Comparison of ENCODE assay signal across 1 cellular context in the genomic region with DNA sequence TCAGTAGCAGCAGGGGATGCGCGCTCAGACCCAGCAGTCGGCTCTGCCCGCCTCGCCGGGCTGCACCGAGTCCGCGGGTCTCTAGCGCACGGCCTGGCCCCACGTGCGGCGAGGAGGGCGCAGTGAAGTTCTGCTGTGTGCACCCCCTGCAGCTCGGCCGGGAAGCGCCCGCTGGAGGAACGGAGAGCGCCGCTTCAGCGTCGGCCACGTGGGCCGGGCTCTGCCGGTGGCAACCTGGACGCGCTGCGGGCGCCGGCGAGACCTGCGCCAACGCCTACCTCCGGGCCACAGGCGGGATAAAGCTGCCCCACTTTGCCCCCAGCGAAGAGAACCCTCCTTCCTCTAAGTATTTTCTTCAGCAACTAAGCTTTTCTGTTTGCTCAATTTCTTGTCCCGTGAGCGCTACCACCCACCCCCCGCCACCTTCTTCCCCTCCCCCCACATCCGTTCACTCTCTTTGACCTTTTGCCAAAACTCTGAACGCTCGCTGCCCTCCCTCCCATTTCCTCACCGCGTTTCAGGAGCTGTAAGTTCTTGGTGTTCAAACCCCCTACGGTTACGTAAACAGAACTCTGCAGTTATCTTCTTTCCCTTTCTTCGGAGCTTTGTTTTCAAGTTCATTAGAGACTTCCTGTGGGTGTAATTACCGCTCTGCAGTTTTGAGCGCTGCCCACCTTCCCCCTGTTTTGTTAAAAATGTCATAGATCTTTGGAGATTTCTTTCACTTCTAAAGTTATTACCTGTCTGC.
A peak's percentile ranks its signal among the peaks of the same experiment; 100 is the strongest.
TF ChIP-seq lines count a peak whose summit lies in the region.

No MANE protein-coding gene starts in this region.

TF ChIP-seq in WTC11, 78 proteins besides CTCF, POLR2A, EP300 and RAD21 (continued from another document):
- TF ChIP-seq, protein P1, sequence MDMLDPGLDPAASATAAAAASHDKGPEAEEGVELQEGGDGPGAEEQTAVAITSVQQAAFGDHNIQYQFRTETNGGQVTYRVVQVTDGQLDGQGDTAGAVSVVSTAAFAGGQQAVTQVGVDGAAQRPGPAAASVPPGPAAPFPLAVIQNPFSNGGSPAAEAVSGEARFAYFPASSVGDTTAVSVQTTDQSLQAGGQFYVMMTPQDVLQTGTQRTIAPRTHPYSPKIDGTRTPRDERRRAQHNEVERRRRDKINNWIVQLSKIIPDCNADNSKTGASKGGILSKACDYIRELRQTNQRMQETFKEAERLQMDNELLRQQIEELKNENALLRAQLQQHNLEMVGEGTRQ (CRISPR knock-in tag; IDR thresholded peaks at IDR 0.05), result peak; percentile 77
- no peak for TF ChIP-seq ZBTB21 (CRISPR knock-in tag; IDR thresholded peaks at IDR 0.05; ENCODE audit: borderline replicate concordance)
- TF ChIP-seq, protein P2, sequence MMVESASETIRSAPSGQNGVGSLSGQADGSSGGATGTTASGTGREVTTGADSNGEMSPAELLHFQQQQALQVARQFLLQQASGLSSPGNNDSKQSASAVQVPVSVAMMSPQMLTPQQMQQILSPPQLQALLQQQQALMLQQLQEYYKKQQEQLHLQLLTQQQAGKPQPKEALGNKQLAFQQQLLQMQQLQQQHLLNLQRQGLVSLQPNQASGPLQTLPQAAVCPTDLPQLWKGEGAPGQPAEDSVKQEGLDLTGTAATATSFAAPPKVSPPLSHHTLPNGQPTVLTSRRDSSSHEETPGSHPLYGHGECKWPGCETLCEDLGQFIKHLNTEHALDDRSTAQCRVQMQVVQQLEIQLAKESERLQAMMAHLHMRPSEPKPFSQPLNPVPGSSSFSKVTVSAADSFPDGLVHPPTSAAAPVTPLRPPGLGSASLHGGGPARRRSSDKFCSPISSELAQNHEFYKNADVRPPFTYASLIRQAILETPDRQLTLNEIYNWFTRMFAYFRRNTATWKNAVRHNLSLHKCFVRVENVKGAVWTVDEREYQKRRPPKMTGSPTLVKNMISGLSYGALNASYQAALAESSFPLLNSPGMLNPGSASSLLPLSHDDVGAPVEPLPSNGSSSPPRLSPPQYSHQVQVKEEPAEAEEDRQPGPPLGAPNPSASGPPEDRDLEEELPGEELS (CRISPR knock-in tag; IDR thresholded peaks at IDR 0.05), result peak; percentile 86
- TF ChIP-seq, protein P3, sequence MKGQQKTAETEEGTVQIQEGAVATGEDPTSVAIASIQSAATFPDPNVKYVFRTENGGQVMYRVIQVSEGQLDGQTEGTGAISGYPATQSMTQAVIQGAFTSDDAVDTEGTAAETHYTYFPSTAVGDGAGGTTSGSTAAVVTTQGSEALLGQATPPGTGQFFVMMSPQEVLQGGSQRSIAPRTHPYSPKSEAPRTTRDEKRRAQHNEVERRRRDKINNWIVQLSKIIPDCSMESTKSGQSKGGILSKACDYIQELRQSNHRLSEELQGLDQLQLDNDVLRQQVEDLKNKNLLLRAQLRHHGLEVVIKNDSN (CRISPR knock-in tag; IDR thresholded peaks at IDR 0.05), result peak; percentile 77
- peak; percentile 44; the same call in 1 of the 2 replicates for TF ChIP-seq NFE2L1 (CRISPR knock-in tag; IDR thresholded peaks at IDR 0.05)
- TF ChIP-seq ETV6 (CRISPR knock-in tag; IDR thresholded peaks at IDR 0.05), result peak; percentile 83
- peak; percentile 68 for TF ChIP-seq FOXK1 (CRISPR knock-in tag; IDR thresholded peaks at IDR 0.05)
- TF ChIP-seq, protein P4, sequence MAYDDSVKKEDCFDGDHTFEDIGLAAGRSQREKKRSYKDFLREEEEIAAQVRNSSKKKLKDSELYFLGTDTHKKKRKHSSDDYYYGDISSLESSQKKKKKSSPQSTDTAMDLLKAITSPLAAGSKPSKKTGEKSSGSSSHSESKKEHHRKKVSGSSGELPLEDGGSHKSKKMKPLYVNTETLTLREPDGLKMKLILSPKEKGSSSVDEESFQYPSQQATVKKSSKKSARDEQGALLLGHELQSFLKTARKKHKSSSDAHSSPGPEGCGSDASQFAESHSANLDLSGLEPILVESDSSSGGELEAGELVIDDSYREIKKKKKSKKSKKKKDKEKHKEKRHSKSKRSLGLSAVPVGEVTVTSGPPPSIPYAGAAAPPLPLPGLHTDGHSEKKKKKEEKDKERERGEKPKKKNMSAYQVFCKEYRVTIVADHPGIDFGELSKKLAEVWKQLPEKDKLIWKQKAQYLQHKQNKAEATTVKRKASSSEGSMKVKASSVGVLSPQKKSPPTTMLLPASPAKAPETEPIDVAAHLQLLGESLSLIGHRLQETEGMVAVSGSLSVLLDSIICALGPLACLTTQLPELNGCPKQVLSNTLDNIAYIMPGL (CRISPR knock-in tag; IDR thresholded peaks at IDR 0.05), result no peak
- TF ChIP-seq CREM (CRISPR knock-in tag; IDR thresholded peaks at IDR 0.05), result no peak
- TF ChIP-seq KAT7 (CRISPR knock-in tag; IDR thresholded peaks at IDR 0.05; ENCODE audit: borderline replicate concordance), result peak; percentile 87; the same call in 1 of the 2 replicates
- no peak for TF ChIP-seq CBFB (CRISPR knock-in tag; IDR thresholded peaks at IDR 0.05; ENCODE audit: low read depth)
- TF ChIP-seq, protein P5, sequence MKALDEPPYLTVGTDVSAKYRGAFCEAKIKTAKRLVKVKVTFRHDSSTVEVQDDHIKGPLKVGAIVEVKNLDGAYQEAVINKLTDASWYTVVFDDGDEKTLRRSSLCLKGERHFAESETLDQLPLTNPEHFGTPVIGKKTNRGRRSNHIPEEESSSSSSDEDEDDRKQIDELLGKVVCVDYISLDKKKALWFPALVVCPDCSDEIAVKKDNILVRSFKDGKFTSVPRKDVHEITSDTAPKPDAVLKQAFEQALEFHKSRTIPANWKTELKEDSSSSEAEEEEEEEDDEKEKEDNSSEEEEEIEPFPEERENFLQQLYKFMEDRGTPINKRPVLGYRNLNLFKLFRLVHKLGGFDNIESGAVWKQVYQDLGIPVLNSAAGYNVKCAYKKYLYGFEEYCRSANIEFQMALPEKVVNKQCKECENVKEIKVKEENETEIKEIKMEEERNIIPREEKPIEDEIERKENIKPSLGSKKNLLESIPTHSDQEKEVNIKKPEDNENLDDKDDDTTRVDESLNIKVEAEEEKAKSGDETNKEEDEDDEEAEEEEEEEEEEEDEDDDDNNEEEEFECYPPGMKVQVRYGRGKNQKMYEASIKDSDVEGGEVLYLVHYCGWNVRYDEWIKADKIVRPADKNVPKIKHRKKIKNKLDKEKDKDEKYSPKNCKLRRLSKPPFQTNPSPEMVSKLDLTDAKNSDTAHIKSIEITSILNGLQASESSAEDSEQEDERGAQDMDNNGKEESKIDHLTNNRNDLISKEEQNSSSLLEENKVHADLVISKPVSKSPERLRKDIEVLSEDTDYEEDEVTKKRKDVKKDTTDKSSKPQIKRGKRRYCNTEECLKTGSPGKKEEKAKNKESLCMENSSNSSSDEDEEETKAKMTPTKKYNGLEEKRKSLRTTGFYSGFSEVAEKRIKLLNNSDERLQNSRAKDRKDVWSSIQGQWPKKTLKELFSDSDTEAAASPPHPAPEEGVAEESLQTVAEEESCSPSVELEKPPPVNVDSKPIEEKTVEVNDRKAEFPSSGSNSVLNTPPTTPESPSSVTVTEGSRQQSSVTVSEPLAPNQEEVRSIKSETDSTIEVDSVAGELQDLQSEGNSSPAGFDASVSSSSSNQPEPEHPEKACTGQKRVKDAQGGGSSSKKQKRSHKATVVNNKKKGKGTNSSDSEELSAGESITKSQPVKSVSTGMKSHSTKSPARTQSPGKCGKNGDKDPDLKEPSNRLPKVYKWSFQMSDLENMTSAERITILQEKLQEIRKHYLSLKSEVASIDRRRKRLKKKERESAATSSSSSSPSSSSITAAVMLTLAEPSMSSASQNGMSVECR (CRISPR knock-in tag; IDR thresholded peaks at IDR 0.05; ENCODE audit: borderline replicate concordance), result peak; percentile 71; the same call in 1 of the 2 replicates
- TF ChIP-seq, protein P6, sequence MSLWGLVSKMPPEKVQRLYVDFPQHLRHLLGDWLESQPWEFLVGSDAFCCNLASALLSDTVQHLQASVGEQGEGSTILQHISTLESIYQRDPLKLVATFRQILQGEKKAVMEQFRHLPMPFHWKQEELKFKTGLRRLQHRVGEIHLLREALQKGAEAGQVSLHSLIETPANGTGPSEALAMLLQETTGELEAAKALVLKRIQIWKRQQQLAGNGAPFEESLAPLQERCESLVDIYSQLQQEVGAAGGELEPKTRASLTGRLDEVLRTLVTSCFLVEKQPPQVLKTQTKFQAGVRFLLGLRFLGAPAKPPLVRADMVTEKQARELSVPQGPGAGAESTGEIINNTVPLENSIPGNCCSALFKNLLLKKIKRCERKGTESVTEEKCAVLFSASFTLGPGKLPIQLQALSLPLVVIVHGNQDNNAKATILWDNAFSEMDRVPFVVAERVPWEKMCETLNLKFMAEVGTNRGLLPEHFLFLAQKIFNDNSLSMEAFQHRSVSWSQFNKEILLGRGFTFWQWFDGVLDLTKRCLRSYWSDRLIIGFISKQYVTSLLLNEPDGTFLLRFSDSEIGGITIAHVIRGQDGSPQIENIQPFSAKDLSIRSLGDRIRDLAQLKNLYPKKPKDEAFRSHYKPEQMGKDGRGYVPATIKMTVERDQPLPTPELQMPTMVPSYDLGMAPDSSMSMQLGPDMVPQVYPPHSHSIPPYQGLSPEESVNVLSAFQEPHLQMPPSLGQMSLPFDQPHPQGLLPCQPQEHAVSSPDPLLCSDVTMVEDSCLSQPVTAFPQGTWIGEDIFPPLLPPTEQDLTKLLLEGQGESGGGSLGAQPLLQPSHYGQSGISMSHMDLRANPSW (CRISPR knock-in tag; conservative IDR thresholded peaks at IDR 0.05; ENCODE audit: low read depth), result no peak
